ENCODE assay signal across 9 cellular contexts in genomic region chr19:11356074-11356397, GRCh38. TPM values are rescaled to one million over a fixed set of nuclear protein-coding genes. Genes with fewer than 3 reads are reported as not detected.
DNase-seq lines count a peak whose midpoint lies in the region; ATAC-seq and TF ChIP-seq lines count a peak whose summit lies in the region.
"Had no signal": no experiment of that assay in that cellular context is flagged by ENCODE, and none has a peak within 500 bp of the region (broad histone marks: within the 10 kb centered on the region; RNA-seq: fewer than 3 reads in every experiment).

No MANE protein-coding gene starts in this region.

- POLR2A ChIA-PET in GM10248 (lab: Yijun Ruan, JAX), result no interaction called here

- peaks cover 0 to 17% (median under 1%) of the 10 kb centered on the region in 12 donors for H3K4me1 ChIP-seq in heart left ventricle
- peaks cover 0 to 7% of the 10 kb centered on the region in 2 donors for H3K4me1 ChIP-seq in breast epithelium
- H3K4me1 ChIP-seq in mononuclear cell (ENCODE audit: insufficient read depth, low read length), result peaks cover 15% of the 10 kb centered on the region
- H3K4me1 ChIP-seq in urinary bladder (ENCODE audit: insufficient read depth), result peaks cover 3% of the 10 kb centered on the region

- TF ChIP-seq POLR2A in heart left ventricle (IDR thresholded peaks at IDR 0.05) (no peak), breast epithelium (IDR thresholded peaks at IDR 0.05) (no peak)

- CTCF ChIA-PET in GM10248 (lab: Yijun Ruan, JAX), result no interaction called here

- TF ChIP-seq CTCF in heart left ventricle (IDR thresholded peaks at IDR 0.05), result no peak
- TF ChIP-seq CTCF in breast epithelium (IDR thresholded peaks at IDR 0.05), result no peak
- no peak for TF ChIP-seq CTCF in GM10248 (IDR thresholded peaks at IDR 0.05; ENCODE audit: control extremely low read depth, extremely low read depth, low read depth, missing control alignments)

- ATAC-seq in heart left ventricle (no peak), left ventricle myocardium superior (no peak)

- DNase-seq in heart left ventricle (no peak), left ventricle myocardium superior (no peak), breast epithelium (ENCODE audit: low spot score in 2 of 2) (no peak), NOMO-1 (lab: John Stamatoyannopoulos, UW; ENCODE audit: unreplicated experiment in 2 of 2) (no peak), GM10248 (ENCODE audit: extremely low spot score) (no peak), NCI-H1436 (lab: John Stamatoyannopoulos, UW) (no peak)
- DNase-seq: HCEC 1CT had no signal

- H3K27me3 ChIP-seq in heart left ventricle, result no peaks in the 10 kb centered on the region
- no peaks in the 10 kb centered on the region for H3K27me3 ChIP-seq in breast epithelium
- no peaks in the 10 kb centered on the region for H3K27me3 ChIP-seq in mononuclear cell (ENCODE audit: insufficient read depth, low read length)

- H3K4me3 ChIP-seq in heart left ventricle (peak overlapping the region in 11 of 12 donors; percentile 55 to 87 (median 67)), breast epithelium (peak overlapping the region; percentile 76 to 78 (median 77)), mononuclear cell (ENCODE audit: low read length) (peak overlapping the region; percentile 33), urinary bladder (ENCODE audit: low read depth, low read length) (peak overlapping the region; percentile 67)

- H3K36me3 ChIP-seq in heart left ventricle, result peaks cover 0 to 21% (median 0%) of the 10 kb centered on the region in 9 donors
- no peaks in the 10 kb centered on the region for H3K36me3 ChIP-seq in breast epithelium
- H3K36me3 ChIP-seq in urinary bladder (ENCODE audit: insufficient read depth), result no peaks in the 10 kb centered on the region

- H3K27ac ChIP-seq in heart left ventricle (peak overlapping the region in 4 of 12 donors; percentile 48 to 85 (median 68)), breast epithelium (peak overlapping the region; percentile 76 to 89), urinary bladder (ENCODE audit: low read depth) (no peak overlapping the region)

- 86 to 90% (median 88%) methylated on average over 3 to 6 of the region's 6 CpGs for WGBS in heart left ventricle, 4 donors
- 81% methylated on average over 6 of the region's 6 CpGs for WGBS in urinary bladder

- intact Hi-C loops in heart left ventricle (cut with DNase I), result no loop called here
- intact Hi-C loops in left ventricle myocardium superior (cut with micrococcal nuclease), result no loop called here
- intact Hi-C loops in breast epithelium (cut with DNase I; ENCODE audit: low total_unique reads), result no loop called here

- no peaks in the 10 kb centered on the region for H3K9me3 ChIP-seq in heart left ventricle
- no peaks in the 10 kb centered on the region for H3K9me3 ChIP-seq in breast epithelium
- no peaks in the 10 kb centered on the region for H3K9me3 ChIP-seq in mononuclear cell (ENCODE audit: low read depth, low read length)

RNA-seq across cellular contexts. Expression of gene PLPPR2, which starts 0.8 kb away (rescaled TPM):
- 10 to 100 TPM in 6 of 9 donors, 1 to 10 TPM in 3; 4.5 to 24.8 (median 12.5) TPM for total RNA-seq in heart left ventricle
- polyA plus RNA-seq in heart left ventricle, result 10 to 100 TPM in 1 of 2 donors, 1 to 10 TPM in 1; 8.0 to 10.5 TPM
- total RNA-seq in left ventricle myocardium superior, result 17.7 TPM
- 10 to 100 TPM in 2 of 3 donors, 1 to 10 TPM in 1; 7.7 to 19.0 (median 11.3) TPM for total RNA-seq in breast epithelium
- 7.3 TPM for total RNA-seq in mononuclear cell
- total RNA-seq in urinary bladder, result 7.2 TPM
- 41.5 TPM for polyA plus RNA-seq in urinary bladder

RNA-seq across cellular contexts. Expression of gene CCDC159, which starts 9.7 kb away (rescaled TPM):
- total RNA-seq in heart left ventricle (10 to 100 TPM; 13.6 to 26.2 (median 21.9) TPM), left ventricle myocardium superior (20.9 TPM), breast epithelium (10 to 100 TPM in 2 of 3 donors, 1 to 10 TPM in 1; 8.6 to 30.2 (median 25.5) TPM), mononuclear cell (15.6 TPM), urinary bladder (14.3 TPM)
- polyA plus RNA-seq in heart left ventricle (10 to 100 TPM; 11.5 to 34.9 TPM), urinary bladder (29.0 TPM)

RNA-seq across cellular contexts. Expression of gene TMEM205, which starts 10.0 kb away (rescaled TPM):
- total RNA-seq in heart left ventricle (100 to 1,000 TPM in 3 of 9 donors, 10 to 100 TPM in 6; 68.3 to 372 (median 83.9) TPM), left ventricle myocardium superior (89.8 TPM), breast epithelium (100 to 1,000 TPM; 216 to 286 (median 243) TPM), mononuclear cell (34.3 TPM), urinary bladder (63.8 TPM)
- polyA plus RNA-seq in heart left ventricle (100 to 1,000 TPM; 106 to 151 TPM), urinary bladder (144 TPM)

RNA-seq across cellular contexts. Expression of gene RAB3D, which starts 16.6 kb away (rescaled TPM):
- total RNA-seq in heart left ventricle (10 to 100 TPM in 3 of 9 donors, 1 to 10 TPM in 6; 5.4 to 15.1 (median 7.4) TPM), left ventricle myocardium superior (8.1 TPM), breast epithelium (10 to 100 TPM; 17.9 to 23.7 (median 22.6) TPM), mononuclear cell (12.1 TPM), urinary bladder (13.4 TPM)
- polyA plus RNA-seq in heart left ventricle (1 to 10 TPM; 2.5 to 3.9 TPM), urinary bladder (12.4 TPM)

RNA-seq across cellular contexts. Expression of gene SWSAP1, which starts 18.4 kb away (rescaled TPM):
- 1 to 10 TPM in 7 of 9 donors, under 1 TPM in 2; 0.67 to 1.9 (median 1.5) TPM for total RNA-seq in heart left ventricle
- polyA plus RNA-seq in heart left ventricle, result 1 to 10 TPM; 1.9 to 2.1 TPM
- total RNA-seq in left ventricle myocardium superior, result 2.0 TPM
- total RNA-seq in breast epithelium, result 1 to 10 TPM; 1.1 to 2.6 (median 2.2) TPM
- total RNA-seq in mononuclear cell, result 0.94 TPM
- total RNA-seq in urinary bladder, result 1.2 TPM
- polyA plus RNA-seq in urinary bladder, result 2.4 TPM
